ENCODE assay signal across 15 cellular contexts in genomic region chr4:13642163-13642562, GRCh38. TPM values are rescaled to one million over a fixed set of nuclear protein-coding genes. Genes with fewer than 3 reads are reported as not detected.
DNase-seq lines count a peak whose midpoint lies in the region; ATAC-seq and TF ChIP-seq lines count a peak whose summit lies in the region.
"Had no signal": no experiment of that assay in that cellular context is flagged by ENCODE, and none has a peak within 500 bp of the region (broad histone marks: within the 10 kb centered on the region; RNA-seq: fewer than 3 reads in every experiment).

No MANE protein-coding gene starts in this region.

- POLR2A ChIA-PET in CD8-positive, alpha-beta memory T cell (lab: Charles Lee), result no interaction called here

- peaks cover 4 to 5% (median 5%) of the 10 kb centered on the region in 3 donors for H3K4me1 Mint-ChIP-seq in CD8-positive, alpha-beta memory T cell

- no peak for TF ChIP-seq POLR2A in suprapubic skin (IDR thresholded peaks at IDR 0.05)

- TF ChIP-seq EP300 in suprapubic skin (IDR thresholded peaks at IDR 0.05), result no peak

- H3K27ac Mint-ChIP-seq in CD8-positive, alpha-beta memory T cell, result no peak overlapping the region
- H3K27ac Mint-ChIP-seq: activated naive CD4-positive, alpha-beta T cell treated with anti-CD3 and anti-CD28 coated beads, Interleukin-2, amount 10 ng/mL, durations not matched to agents 7 days and 5 days; T-helper 1 cell treated with Interleukin-12 subunit alpha and Interleukin-12 subunit beta and Interleukin-4 antibody, amounts not matched to agents 30 μg/mL and 1 μg/mL, for 36 hours had no signal

- CTCF ChIA-PET in CD8-positive, alpha-beta memory T cell (lab: Charles Lee), result interaction anchor here (1.2 to 10.3 kb wide), 2 partner anchors 13 to 14 kb away, joined by 3 to 65 read pairs; no protein-coding TSS in a partner anchor

- H3K27me3 ChIP-seq in layer of hippocampus (ENCODE audit: control insufficient read depth, insufficient read depth, low read length) (no peaks in the 10 kb centered on the region), suprapubic skin (peaks cover 7% of the 10 kb centered on the region)
- H3K27me3 ChIP-seq in CD8-positive, alpha-beta memory T cell (ENCODE audit: insufficient read depth, low read length, poor library complexity, severe bottlenecking), result peaks cover 5% of the 10 kb centered on the region
- H3K27me3 ChIP-seq: ovary, stomach had no signal

- H3K27ac ChIP-seq in cingulate gyrus (ENCODE audit: low read depth, low read length) (peak overlapping the region; percentile 67), layer of hippocampus (ENCODE audit: low read depth, low read length) (peak overlapping the region; percentile 13), suprapubic skin (no peak overlapping the region)
- no peak overlapping the region for H3K27ac ChIP-seq in CD8-positive, alpha-beta memory T cell (ENCODE audit: low read depth, low read length)
- H3K27ac ChIP-seq: stomach had no signal

- H3K4me3 ChIP-seq in suprapubic skin, result no peak overlapping the region
- no peak overlapping the region for H3K4me3 ChIP-seq in CD8-positive, alpha-beta memory T cell (ENCODE audit: low read length)
- H3K4me3 ChIP-seq: ovary, stomach had no signal

- no peaks in the 10 kb centered on the region for H3K4me1 ChIP-seq in suprapubic skin
- peaks cover 3% of the 10 kb centered on the region for H3K4me1 ChIP-seq in CD8-positive, alpha-beta memory T cell (ENCODE audit: insufficient read depth, low read length)

- peaks cover 27 to 66% of the 10 kb centered on the region in 2 donors for H3K27me3 Mint-ChIP-seq in CD8-positive, alpha-beta memory T cell

- no peaks in the 10 kb centered on the region for H3K9me3 Mint-ChIP-seq in CD8-positive, alpha-beta memory T cell
- H3K9me3 Mint-ChIP-seq: activated naive CD4-positive, alpha-beta T cell treated with anti-CD3 and anti-CD28 coated beads, Interleukin-2, amount 10 ng/mL, durations not matched to agents 7 days and 5 days; T-helper 1 cell treated with Interleukin-12 subunit alpha and Interleukin-12 subunit beta and Interleukin-4 antibody, amounts not matched to agents 30 μg/mL and 1 μg/mL, for 36 hours had no signal

- no peak overlapping the region for H3K4me3 Mint-ChIP-seq in CD8-positive, alpha-beta memory T cell
- H3K4me3 Mint-ChIP-seq: activated naive CD4-positive, alpha-beta T cell treated with anti-CD3 and anti-CD28 coated beads, Interleukin-2, amount 10 ng/mL, durations not matched to agents 7 days and 5 days; T-helper 1 cell treated with Interleukin-12 subunit alpha and Interleukin-12 subunit beta and Interleukin-4 antibody, amounts not matched to agents 30 μg/mL and 1 μg/mL, for 36 hours had no signal

- H3K36me3 Mint-ChIP-seq in CD8-positive, alpha-beta memory T cell, result no peaks in the 10 kb centered on the region
- H3K36me3 Mint-ChIP-seq: activated naive CD4-positive, alpha-beta T cell treated with anti-CD3 and anti-CD28 coated beads, Interleukin-2, amount 10 ng/mL, durations not matched to agents 7 days and 5 days had no signal

- H3K9me3 ChIP-seq in suprapubic skin, result no peaks in the 10 kb centered on the region
- H3K9me3 ChIP-seq in CD8-positive, alpha-beta memory T cell (ENCODE audit: low read length), result no peaks in the 10 kb centered on the region
- H3K9me3 ChIP-seq: ovary, stomach had no signal

- no peak for ATAC-seq in GM18867 (IDR thresholded peaks at IDR 0.05; ENCODE audit: unreplicated experiment)

- TF ChIP-seq CTCF in suprapubic skin (IDR thresholded peaks at IDR 0.05), result no peak

- DNase-seq in AG08395 (ENCODE audit: low spot score) (peak; percentile 17), NCI-H2029 (lab: John Stamatoyannopoulos, UW) (peak; percentile 20), suprapubic skin (ENCODE audit: low spot score in 2 of 2) (no peak), SW 1271 (lab: John Stamatoyannopoulos, UW) (no peak)
- DNase-seq in CD8-positive, alpha-beta memory T cell, result no peak
- DNase-seq: activated naive CD4-positive, alpha-beta T cell treated with anti-CD3 and anti-CD28 coated beads, Interleukin-2, amount 10 ng/mL, durations not matched to agents 7 days and 5 days; Calu3; KG1; stimulated activated CD4-positive, alpha-beta T cell treated with anti-CD3 and anti-CD28 coated beads, Interleukin-12 subunit alpha, Interleukin-12 subunit beta, amount 100 ng/mL, for 4 hours had no signal

- no peaks in the 10 kb centered on the region for H3K36me3 ChIP-seq in suprapubic skin
- no peaks in the 10 kb centered on the region for H3K36me3 ChIP-seq in CD8-positive, alpha-beta memory T cell (ENCODE audit: insufficient read depth, low read length)
- H3K36me3 ChIP-seq: ovary, stomach had no signal

RNA-seq across cellular contexts. Expression of gene BOD1L1, which starts 14.6 kb away (rescaled TPM):
- 10 to 100 TPM; 26.5 to 78.0 (median 36.5) TPM for total RNA-seq in suprapubic skin
- total RNA-seq in CD8-positive, alpha-beta memory T cell, result 10 to 100 TPM; 35.1 to 37.1 TPM
- polyA plus RNA-seq in CD8-positive, alpha-beta memory T cell, result 6.4 TPM

Comparison
In these comparisons a context has a peak if more than half of its experiments do, and no peak if none do; other contexts are left out.
1. DNase-seq: peak in AG08395 (single experiment) and NCI-H2029 (single experiment); none in suprapubic skin (0 of 2), CD8-positive, alpha-beta memory T cell (0 of 5) and SW 1271 (0 of 2).
2. H3K27ac ChIP-seq: peak in cingulate gyrus (single experiment) and layer of hippocampus (single experiment); none in suprapubic skin (single experiment) and CD8-positive, alpha-beta memory T cell (single experiment).